In the genomic region with DNA sequence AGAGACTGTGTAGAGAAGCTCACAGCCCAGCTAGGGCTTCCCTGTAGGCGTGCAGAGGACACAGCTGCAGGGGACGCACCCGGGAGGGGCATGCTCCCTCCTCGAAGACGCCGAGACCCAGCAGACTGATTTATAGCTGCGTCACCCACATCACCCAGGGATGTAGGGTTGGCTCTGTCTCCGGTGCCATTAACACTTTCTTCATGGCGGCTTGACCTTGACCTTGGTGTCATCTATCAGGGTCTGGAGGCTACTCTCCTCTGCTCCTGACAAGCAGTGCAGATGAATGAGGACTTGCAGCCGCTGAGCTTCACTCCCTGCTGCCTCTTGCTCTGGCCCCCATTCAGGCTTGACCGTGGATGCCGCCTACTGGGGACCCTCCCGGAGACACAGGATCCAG, we compare ENCODE assay signal across 18 cellular contexts.
"Had no signal": no experiment of that assay in that cellular context is flagged by ENCODE, and none has a peak within 500 bp of the region (broad histone marks: within the 10 kb centered on the region; RNA-seq: fewer than 3 reads in every experiment).

No MANE protein-coding gene starts in this region.

- H3K4me3 ChIP-seq: colonic mucosa, right atrium auricular region, smooth muscle cell, tibial artery, upper lobe of left lung, vagina had no signal

- H3K4me1 ChIP-seq: colonic mucosa, foreskin keratinocyte, right atrium auricular region, tibial artery, upper lobe of left lung, vagina had no signal

- H3K9me3 ChIP-seq: colonic mucosa, right atrium auricular region, vagina had no signal

- H3K27ac ChIP-seq: colonic mucosa, foreskin keratinocyte, right atrium auricular region, tibial artery, upper lobe of left lung, vagina had no signal

- H3K27me3 ChIP-seq: colonic mucosa, foreskin keratinocyte, right atrium auricular region, tibial artery, upper lobe of left lung, vagina had no signal

- ATAC-seq: foreskin keratinocyte; left colon; naive thymus-derived CD4-positive, alpha-beta T cell; stimulated activated effector memory CD8-positive, alpha-beta T cell treated with anti-CD3 and anti-CD28 coated beads, Interleukin-12 subunit alpha, Interleukin-12 subunit beta, amount 100 ng/mL, for 72 hours; stimulated activated naive CD8-positive, alpha-beta T cell treated with anti-CD3 and anti-CD28 coated beads, Interleukin-15, Interleukin-2, amounts not matched to agents 100 U/mL and 50 U/mL, for 24 hours had no signal

- H3K36me3 ChIP-seq: colonic mucosa, right atrium auricular region, tibial artery, upper lobe of left lung, vagina had no signal

- DNase-seq: colonic mucosa; dermis blood vessel endothelial cell; endodermal cell; erythroblast; foreskin keratinocyte; immature natural killer cell; mesendoderm; naive thymus-derived CD4-positive, alpha-beta T cell; stimulated activated CD4-positive, alpha-beta T cell treated with anti-CD3 and anti-CD28 coated beads, Interleukin-4, amount 100 ng/mL, for 1 hour; stimulated activated CD8-positive, alpha-beta memory T cell treated with anti-CD3 and anti-CD28 coated beads, Interleukin-4, amount 100 ng/mL, for 48 hours; stimulated activated naive CD8-positive, alpha-beta T cell treated with anti-CD3 and anti-CD28 coated beads, Interleukin-15, Interleukin-2, amounts not matched to agents 100 U/mL and 50 U/mL, for 24 hours; upper lobe of left lung had no signal
